8 cellular contexts compared by ENCODE assay signal in the genomic region with DNA sequence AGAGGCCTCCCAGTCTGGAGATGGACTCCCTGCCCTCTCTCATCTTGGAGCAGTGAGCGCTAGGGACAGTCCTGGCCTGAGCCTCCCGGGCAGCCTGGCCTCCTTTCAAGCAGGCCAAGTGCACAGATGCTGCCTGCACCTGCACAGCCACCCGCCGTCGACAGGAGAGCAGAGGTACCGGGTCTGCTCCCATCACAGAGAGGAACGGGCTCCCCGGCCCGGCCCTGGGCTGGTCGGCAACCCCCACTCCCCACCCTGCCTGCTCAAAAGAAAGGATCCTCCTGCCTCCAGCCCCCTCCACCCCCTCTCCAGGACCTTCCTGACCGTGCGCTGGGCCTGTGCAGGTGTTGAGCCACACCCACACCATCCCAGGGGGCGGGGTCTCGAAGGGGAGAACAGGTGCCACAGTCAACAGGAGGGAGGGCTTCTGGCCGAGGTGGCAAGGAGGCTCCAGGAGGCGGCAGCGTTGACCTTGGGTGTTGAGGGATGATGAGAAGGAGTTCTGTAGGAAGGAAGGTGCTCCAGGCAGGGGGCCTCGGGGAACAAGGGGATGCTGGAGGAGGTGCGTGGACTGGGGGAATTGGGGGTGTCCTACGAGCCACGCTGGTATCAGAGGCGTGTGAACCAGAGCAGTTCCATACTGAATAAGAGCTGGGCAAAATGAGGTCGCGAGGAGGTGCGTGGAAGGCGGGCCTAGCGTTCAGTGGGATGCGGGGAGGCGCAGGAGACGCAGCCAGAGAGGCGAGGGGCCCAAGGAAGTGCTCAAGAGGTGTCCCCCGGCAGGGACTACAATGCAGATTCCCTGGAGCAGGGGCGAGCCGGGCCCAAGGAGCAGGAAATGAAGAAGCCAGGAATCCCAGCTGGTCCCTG.
DNase-seq lines count a peak whose midpoint lies in the region; ATAC-seq lines count a peak whose summit lies in the region.

No MANE protein-coding gene starts in this region.

- peak overlapping the region; percentile 47 for H3K4me3 ChIP-seq in rectal smooth muscle tissue (ENCODE audit: low read length)

- peak; percentile 49 for DNase-seq in activated CD4-positive, alpha-beta T cell treated with anti-CD3 and anti-CD28 coated beads for 48 hours
- no peak for DNase-seq in activated CD4-positive, alpha-beta T cell treated with anti-CD3 and anti-CD28 coated beads for 4 hours
- peak; percentile 61 to 89 for DNase-seq in NCI-H526 (lab: John Stamatoyannopoulos, UW)
- DNase-seq in ecto neural progenitor cell (ENCODE audit: low spot score), result peak; percentile 63
- no peak for DNase-seq in kidney glomerular epithelial cell (lab: John Stamatoyannopoulos, UW)
- DNase-seq in GDM1 (lab: John Stamatoyannopoulos, UW), result no peak

- no peak for ATAC-seq in GM21360 (IDR thresholded peaks at IDR 0.05; ENCODE audit: unreplicated experiment)

- no peak overlapping the region for H3K27ac ChIP-seq in rectal smooth muscle tissue (ENCODE audit: low read depth, low read length)

- H3K9ac ChIP-seq in rectal smooth muscle tissue (ENCODE audit: low read length), result no peak overlapping the region

- no peaks in the 10 kb centered on the region for H3K36me3 ChIP-seq in rectal smooth muscle tissue (ENCODE audit: control insufficient read depth, insufficient read depth, low read length)

- H3K4me1 ChIP-seq in rectal smooth muscle tissue (ENCODE audit: control insufficient read depth, insufficient read depth, low read length), result no peaks in the 10 kb centered on the region

- H3K27me3 ChIP-seq in rectal smooth muscle tissue (ENCODE audit: control insufficient read depth, insufficient read depth, low read length), result peaks cover 29% of the 10 kb centered on the region

Comparison
In these comparisons a context has a peak if more than half of its experiments do, and no peak if none do; other contexts are left out.
1. DNase-seq: peak in activated CD4-positive, alpha-beta T cell treated with anti-CD3 and anti-CD28 coated beads for 48 hours (single experiment), NCI-H526 (2 of 2) and ecto neural progenitor cell (single experiment); none in activated CD4-positive, alpha-beta T cell treated with anti-CD3 and anti-CD28 coated beads for 4 hours (0 of 2), kidney glomerular epithelial cell (single experiment) and GDM1 (single experiment).